Comparison of ENCODE assay signal across 16 cellular contexts in genomic region chr13:112962396-112962795, GRCh38. TPM values are rescaled to one million over a fixed set of nuclear protein-coding genes. Genes with fewer than 3 reads are reported as not detected.
DNase-seq lines count a peak whose midpoint lies in the region; ATAC-seq, FAIRE-seq and TF ChIP-seq lines count a peak whose summit lies in the region.
"Had no signal": no experiment of that assay in that cellular context is flagged by ENCODE, and none has a peak within 500 bp of the region (broad histone marks: within the 10 kb centered on the region; RNA-seq: fewer than 3 reads in every experiment).

No MANE protein-coding gene starts in this region.

- TF ChIP-seq CTCF in right atrium auricular region (IDR thresholded peaks at IDR 0.05): no peak
- no peak for TF ChIP-seq CTCF in HepG2 (CRISPR knock-in tag; IDR thresholded peaks at IDR 0.05)

- no peak overlapping the region for H3K9ac ChIP-seq in HepG2 (ENCODE audit: insufficient read depth, low read depth, low read length)

- CTCF ChIA-PET in HepG2 (lab: Yijun Ruan, JAX; ENCODE audit: low intra/inter-chr PET ratio, low total read pairs): no interaction called here

- WGBS in right cardiac atrium: 72% methylated on average over 9 of the region's 9 CpGs
- 73% methylated on average over 3 of the region's 9 CpGs for WGBS in HepG2 (ENCODE audit: low lambda C conversion rate)
- 71 to 81% methylated on average over 8 to 9 of the region's 9 CpGs for WGBS in aorta, 2 donors

- no peaks in the 10 kb centered on the region for H3K79me2 ChIP-seq in HepG2 (ENCODE audit: insufficient read depth, low read length)

- intact Hi-C loops in right cardiac atrium (cut with DNase I) (no loop called here), HepG2 (cut with micrococcal nuclease; ENCODE audit: unreplicated experiment) (no loop called here), sciatic nerve (cut with DNase I) (no loop called here), aorta (cut with DNase I) (no loop called here)

- no peaks in the 10 kb centered on the region for H4K20me1 ChIP-seq in HepG2 (ENCODE audit: insufficient read depth, low read length)

- H3K4me2 ChIP-seq in HepG2 (ENCODE audit: low read depth, low read length): no peak overlapping the region
- H3K4me2 ChIP-seq: A549, GM23338 had no signal

- H3K4me3 ChIP-seq in right cardiac atrium (ENCODE audit: low read length): no peak overlapping the region
- no peak overlapping the region for H3K4me3 ChIP-seq in right atrium auricular region
- no peak overlapping the region for H3K4me3 ChIP-seq in HepG2 (replicated peaks in 1 of 3; ENCODE audit: insufficient read depth in 1 of 3, low read depth in 2 of 3, low read length in 3 of 3)
- H3K4me3 ChIP-seq in aorta (ENCODE audit: low read length in 2 of 2): no peak overlapping the region
- H3K4me3 ChIP-seq: A549, GM12878, GM23338 had no signal

- H3K36me3 ChIP-seq in right atrium auricular region: no peaks in the 10 kb centered on the region
- H3K36me3 ChIP-seq in HepG2 (replicated peaks in 1 of 2; ENCODE audit: control insufficient read depth in 1 of 2, insufficient read depth in 2 of 2, low read length in 2 of 2): no peaks in the 10 kb centered on the region
- no peaks in the 10 kb centered on the region for H3K36me3 ChIP-seq in aorta (ENCODE audit: control insufficient read depth in 1 of 2, insufficient read depth in 2 of 2, low read length in 1 of 2)
- H3K36me3 ChIP-seq: BE2C had no signal

- no peaks in the 10 kb centered on the region for H3K27me3 ChIP-seq in right cardiac atrium (ENCODE audit: control insufficient read depth, insufficient read depth)
- no peaks in the 10 kb centered on the region for H3K27me3 ChIP-seq in right atrium auricular region
- H3K27me3 ChIP-seq in HepG2 (ENCODE audit: control insufficient read depth in 1 of 2, insufficient read depth in 2 of 2, low read length in 2 of 2): no peaks in the 10 kb centered on the region
- H3K27me3 ChIP-seq in aorta (ENCODE audit: control insufficient read depth in 1 of 2, insufficient read depth in 2 of 2, low read length in 1 of 2): no peaks in the 10 kb centered on the region
- H3K27me3 ChIP-seq: BE2C had no signal

- TF ChIP-seq EP300 in HepG2 (IDR thresholded peaks at IDR 0.05; ENCODE audit: low read depth in 2 of 2, low read length in 2 of 2): no peak
- TF ChIP-seq EP300 in HepG2 (CRISPR knock-in tag; IDR thresholded peaks at IDR 0.05; ENCODE audit: borderline replicate concordance): no peak

- H3K27ac ChIP-seq in right cardiac atrium (ENCODE audit: low read length) (no peak overlapping the region), right atrium auricular region (no peak overlapping the region), HepG2 (ENCODE audit: extremely low read length, insufficient read depth, low read length) (no peak overlapping the region), aorta (ENCODE audit: low read depth in 1 of 2, low read length in 2 of 2) (no peak overlapping the region)
- H3K27ac ChIP-seq: A549, C4-2B had no signal

- ATAC-seq in right cardiac atrium (no peak), HepG2 (no peak), sciatic nerve (no peak), aorta (ENCODE audit: low FRiP score) (no peak)
- ATAC-seq: A549, GM12878, GM23338 had no signal

- no peak for TF ChIP-seq RAD21 in HepG2 (CRISPR knock-in tag; IDR thresholded peaks at IDR 0.05)

- TF ChIP-seq POLR2A in HepG2 (IDR thresholded peaks at IDR 0.05; ENCODE audit: insufficient read depth in 1 of 2, low read depth in 2 of 2, low read length in 2 of 2): no peak

- in situ Hi-C loops in HepG2 (cut with HindIII; ENCODE audit: extremely low pct_ligation_motif_present, low pct_unique_long_range_greater_than_20kb): no loop called here

- no TSS peak for BruUV-seq in HepG2 (replicated peaks; lab: Mats Ljungman, UMichigan)

- FAIRE-seq in HepG2 (lab: Jason Lieb, UNC): no peak
- FAIRE-seq: A549, GM12878 had no signal

- DNase-seq in right cardiac atrium (peak in 2 of 3 donors; percentile 11 to 45), right atrium auricular region (ENCODE audit: low spot score) (no peak), HepG2 (ENCODE audit: low spot score) (no peak), sciatic nerve (ENCODE audit: low spot score) (peak; percentile 36), aorta (peak; percentile 13 to 61), NCI-H187 treated with DMSO at 0.1 percent for 48 hours (lab: John Stamatoyannopoulos, UW) (no peak), hepatic stellate cell (ENCODE audit: low spot score) (no peak), SW480 (ENCODE audit: low spot score) (no peak)
- DNase-seq: BE2C; CD4-positive, alpha-beta memory T cell; DMS79; H9 had no signal

- H2AFZ ChIP-seq in HepG2 (ENCODE audit: low read length): no peak overlapping the region
- H2AFZ ChIP-seq: GM23338 had no signal

- H3K4me1 ChIP-seq in right cardiac atrium (ENCODE audit: control insufficient read depth, insufficient read depth, low read length): peaks cover 2% of the 10 kb centered on the region
- peaks cover 0 to 17% of the 10 kb centered on the region in 2 donors for H3K4me1 ChIP-seq in right atrium auricular region
- H3K4me1 ChIP-seq in HepG2 (ENCODE audit: insufficient read depth, low read length): peaks cover 28% of the 10 kb centered on the region
- no peaks in the 10 kb centered on the region for H3K4me1 ChIP-seq in aorta (ENCODE audit: control insufficient read depth in 1 of 2, insufficient read depth in 2 of 2, low read length in 2 of 2)
- H3K4me1 ChIP-seq: A549, BE2C had no signal

- POLR2A ChIA-PET in HepG2 (lab: Yijun Ruan, JAX): no interaction called here

- H3K9me3 ChIP-seq in right cardiac atrium (ENCODE audit: control insufficient read depth, low read length): no peaks in the 10 kb centered on the region
- H3K9me3 ChIP-seq in right atrium auricular region: no peaks in the 10 kb centered on the region
- no peaks in the 10 kb centered on the region for H3K9me3 ChIP-seq in HepG2 (ENCODE audit: low read length)
- H3K9me3 ChIP-seq in aorta (ENCODE audit: control insufficient read depth, low read length): no peaks in the 10 kb centered on the region
- H3K9me3 ChIP-seq: A549, BE2C had no signal

TF ChIP-seq in HepG2, 621 proteins besides CTCF, POLR2A, EP300 and RAD21:
- TF ChIP-seq MEF2D (CRISPR knock-in tag; IDR thresholded peaks at IDR 0.05): no peak
- peak; percentile 25 for TF ChIP-seq HNRNPLL (IDR thresholded peaks at IDR 0.05; ENCODE audit: low read depth, low read length, poor library complexity, severe bottlenecking)
- no peak for TF ChIP-seq MXD4 (CRISPR knock-in tag; IDR thresholded peaks at IDR 0.05)

RNA-seq across cellular contexts. Expression of gene MCF2L, which starts 6.6 kb away (rescaled TPM):
- total RNA-seq in right cardiac atrium (10 to 100 TPM; 18.0 to 47.5 (median 27.4) TPM), right atrium auricular region (10 to 100 TPM; 17.1 to 21.6 TPM), HepG2 (2016; rRNA removed; fragmentation: Illumina TruSeq; extraction: Trizol) (13.7 and 19.4 TPM in 2 replicates), sciatic nerve (64.1 TPM), aorta (10 to 100 TPM; 49.2 to 73.3 TPM)
- polyA plus RNA-seq in right cardiac atrium (33.2 TPM), HepG2 (2011; rRNA removed) (28.4 and 33.6 TPM in 2 replicates), aorta (1 to 10 TPM; 3.2 to 6.0 TPM)
- 2.3 and 3.4 TPM in 2 replicates for total RNA-seq in HepG2 (2016; cell fraction: cytosol; rRNA removed; fragmentation: Illumina TruSeq; extraction: Trizol; ENCODE audit: low read depth)
- 10.9 and 20.3 TPM in 2 replicates for total RNA-seq in HepG2 (2016; cell fraction: insoluble cytoplasmic fraction; rRNA removed; fragmentation: Illumina TruSeq; extraction: Trizol)
- 5.5 and 5.6 TPM in 2 replicates for total RNA-seq in HepG2 (2016; cell fraction: membrane; rRNA removed; fragmentation: Illumina TruSeq; extraction: Trizol)
- total RNA-seq in HepG2 (2016; cell fraction: nucleus; rRNA removed; fragmentation: Illumina TruSeq; extraction: Trizol): 24.6 and 25.3 TPM in 2 replicates
- polyA plus RNA-seq in HepG2 (2011; cell fraction: cytosol; rRNA removed): 13.6 and 15.2 TPM in 2 replicates
- polyA plus RNA-seq in HepG2 (2011; cell fraction: nucleus; rRNA removed): 196 and 262 TPM in 2 replicates
- 26.3 and 28.9 TPM in 2 replicates for polyA plus RNA-seq in HepG2 (2012)
- 1.1 and 1.3 TPM in 2 replicates for polyA plus RNA-seq in HepG2 (2016; cell fraction: cytosol; fragmentation: Illumina TruSeq; extraction: Trizol; ENCODE audit: low read depth)
- 10.3 and 10.5 TPM in 2 replicates for polyA plus RNA-seq in HepG2 (2016; cell fraction: insoluble cytoplasmic fraction; fragmentation: Illumina TruSeq; extraction: Trizol; ENCODE audit: low read depth)
- polyA plus RNA-seq in HepG2 (2016; cell fraction: membrane; fragmentation: Illumina TruSeq; extraction: Trizol; ENCODE audit: low read depth): 1.6 and 2.4 TPM in 2 replicates
- 57.7 and 66.1 TPM in 2 replicates for polyA plus RNA-seq in HepG2 (2016; cell fraction: nucleus; fragmentation: Illumina TruSeq; extraction: Trizol; ENCODE audit: insufficient read depth, low read depth)
- 39.0 and 75.0 TPM in 2 replicates for polyA minus RNA-seq in HepG2 (2011; rRNA and poly(A)+ RNA removed; ENCODE audit: low replicate concordance)
- polyA minus RNA-seq in HepG2 (2011; cell fraction: cytosol; rRNA and poly(A)+ RNA removed): 16.7 and 21.1 TPM in 2 replicates
- polyA minus RNA-seq in HepG2 (2011; cell fraction: nucleus; rRNA and poly(A)+ RNA removed): 89.5 and 90.6 TPM in 2 replicates

Comparison
In these comparisons a context has a peak if more than half of its experiments do, and no peak if none do; other contexts are left out.
1. DNase-seq: peak in right cardiac atrium (2 of 3), sciatic nerve (single experiment) and aorta (2 of 2); none in right atrium auricular region (single experiment), HepG2 (single experiment), NCI-H187 treated with DMSO at 0.1 percent for 48 hours (single experiment), hepatic stellate cell (single experiment) and SW480 (single experiment).